Comparison of ENCODE assay signal across 1 cellular context in genomic region chr14:35367056-35367372, GRCh38.
TF ChIP-seq lines count a peak whose summit lies in the region.

No MANE protein-coding gene starts in this region.

TF ChIP-seq in HepG2, 621 proteins besides CTCF, POLR2A, EP300 and RAD21 (continued from another document):
- TF ChIP-seq ZBTB33 (CRISPR knock-in tag; IDR thresholded peaks at IDR 0.05) (0 out of 2 replicates have a peak, but pooled peaks have one; percentile 10), EEA1 (CRISPR knock-in tag; IDR thresholded peaks at IDR 0.05; ENCODE audit: borderline replicate concordance) (0 out of 2 replicates have a peak, but pooled peaks have one; percentile 67), HNRNPL (IDR thresholded peaks at IDR 0.05; ENCODE audit: low read depth, low read length) (peak; percentile 53; the same call in 1 of the 2 replicates), RFX5 (IDR thresholded peaks at IDR 0.05; ENCODE audit: low read depth, low read length) (peak; percentile 19; the same call in 1 of the 2 replicates), ZNF850 (CRISPR knock-in tag; conservative IDR thresholded peaks at IDR 0.05) (no peak), ETV5 (CRISPR knock-in tag; IDR thresholded peaks at IDR 0.05; ENCODE audit: borderline replicate concordance) (peak; percentile 46; the same call in 1 of the 2 replicates), SP5 (CRISPR knock-in tag; IDR thresholded peaks at IDR 0.05; ENCODE audit: borderline replicate concordance, low read depth) (0 out of 2 replicates have a peak, but pooled peaks have one; percentile 13), ZNF251 (CRISPR knock-in tag; IDR thresholded peaks at IDR 0.05) (no peak), FOXO1 (CRISPR knock-in tag; IDR thresholded peaks at IDR 0.05) (no peak), DNMT1 (CRISPR knock-in tag; IDR thresholded peaks at IDR 0.05) (0 out of 2 replicates have a peak, but pooled peaks have one; percentile 54), ZNF280B (CRISPR knock-in tag; IDR thresholded peaks at IDR 0.05; ENCODE audit: borderline replicate concordance) (peak; percentile 21; the same call in 1 of the 2 replicates), ZNF446 (CRISPR knock-in tag; IDR thresholded peaks at IDR 0.05) (0 out of 2 replicates have a peak, but pooled peaks have one; percentile 4), HOXA3 (CRISPR knock-in tag; IDR thresholded peaks at IDR 0.05) (no peak), SRSF4 (IDR thresholded peaks at IDR 0.05; ENCODE audit: low read depth, low read length, poor library complexity, severe bottlenecking) (no peak), ZNF746 (CRISPR knock-in tag; IDR thresholded peaks at IDR 0.05) (peak; percentile 65; the same call in 1 of the 2 replicates), ZBTB20 (CRISPR knock-in tag; IDR thresholded peaks at IDR 0.05; ENCODE audit: borderline replicate concordance, low read depth) (0 out of 2 replicates have a peak, but pooled peaks have one; percentile 29), USF2 (IDR thresholded peaks at IDR 0.05; ENCODE audit: low read depth, low read length) (peak; percentile 8; the same call in 1 of the 2 replicates), USF2 (CRISPR knock-in tag; IDR thresholded peaks at IDR 0.05; ENCODE audit: borderline replicate concordance) (no peak), ZNF768 (CRISPR knock-in tag; IDR thresholded peaks at IDR 0.05) (peak; percentile 50; the same call in 1 of the 2 replicates), TEAD2 (CRISPR knock-in tag; IDR thresholded peaks at IDR 0.05) (no peak), NRL (CRISPR knock-in tag; IDR thresholded peaks at IDR 0.05; ENCODE audit: borderline replicate concordance) (0 out of 2 replicates have a peak, but pooled peaks have one; percentile 70), FOXC1 (CRISPR knock-in tag; IDR thresholded peaks at IDR 0.05; ENCODE audit: borderline replicate concordance) (0 out of 2 replicates have a peak, but pooled peaks have one; percentile 23), SSRP1 (CRISPR knock-in tag; IDR thresholded peaks at IDR 0.05) (no peak), ZNF343 (CRISPR knock-in tag; IDR thresholded peaks at IDR 0.05) (no peak), NR0B2 (CRISPR knock-in tag; IDR thresholded peaks at IDR 0.05) (no peak), ZNF713 (CRISPR knock-in tag; IDR thresholded peaks at IDR 0.05) (no peak), SKIL (CRISPR knock-in tag; IDR thresholded peaks at IDR 0.05; ENCODE audit: borderline replicate concordance) (0 out of 2 replicates have a peak, but pooled peaks have one; percentile 20), DZIP1 (CRISPR knock-in tag; IDR thresholded peaks at IDR 0.05) (peak; percentile 79; the same call in 1 of the 2 replicates), TEAD3 (CRISPR knock-in tag; optimal IDR thresholded peaks at IDR 0.05; ENCODE audit: borderline replicate concordance) (no peak), TAF15 (IDR thresholded peaks at IDR 0.05; ENCODE audit: low read depth, low read length, poor library complexity, severe bottlenecking) (no peak), ZNF275 (CRISPR knock-in tag; IDR thresholded peaks at IDR 0.05; ENCODE audit: borderline replicate concordance) (no peak), ZNF83 (CRISPR knock-in tag; IDR thresholded peaks at IDR 0.05; ENCODE audit: borderline replicate concordance) (0 out of 2 replicates have a peak, but pooled peaks have one; percentile 50), SIX4 (CRISPR knock-in tag; IDR thresholded peaks at IDR 0.05) (no peak), GZF1 (CRISPR knock-in tag; IDR thresholded peaks at IDR 0.05) (peak; percentile 40; the same call in 1 of the 2 replicates), PCBP1 (IDR thresholded peaks at IDR 0.05; ENCODE audit: borderline replicate concordance, low read depth, low read length) (no peak), ZC3H13 (CRISPR knock-in tag; IDR thresholded peaks at IDR 0.05) (no peak), SALL1 (CRISPR knock-in tag; IDR thresholded peaks at IDR 0.05) (peak; percentile 60; the same call in 1 of the 2 replicates), ZNF646 (CRISPR knock-in tag; IDR thresholded peaks at IDR 0.05) (no peak), SP2 (CRISPR knock-in tag; IDR thresholded peaks at IDR 0.05) (no peak), MLX (CRISPR knock-in tag; IDR thresholded peaks at IDR 0.05) (no peak)
